Comparison of ENCODE assay signal across 1 cellular context in genomic region chr17:76032073-76032779, GRCh38.
TF ChIP-seq lines count a peak whose summit lies in the region.

No MANE protein-coding gene starts in this region.

TF ChIP-seq in GM12878, 131 proteins besides CTCF, POLR2A, EP300 and RAD21:
- TF ChIP-seq WRNIP1 (IDR thresholded peaks at IDR 0.05; ENCODE audit: borderline replicate concordance, low read depth, low read length), result no peak
